Comparison of ENCODE assay signal across 15 cellular contexts in genomic region chr21:41726630-41726969, GRCh38. TPM values are rescaled to one million over a fixed set of nuclear protein-coding genes. Genes with fewer than 3 reads are reported as not detected.
DNase-seq lines count a peak whose midpoint lies in the region; ATAC-seq, FAIRE-seq and TF ChIP-seq lines count a peak whose summit lies in the region.
"Had no signal": no experiment of that assay in that cellular context is flagged by ENCODE, and none has a peak within 500 bp of the region (broad histone marks: within the 10 kb centered on the region; RNA-seq: fewer than 3 reads in every experiment).

No MANE protein-coding gene starts in this region.

- peak overlapping the region; percentile 57 for H3K4me2 ChIP-seq in A549

- H3K36me3 ChIP-seq in Panc1 (ENCODE audit: control insufficient read depth, insufficient read depth, low read length), result no peaks in the 10 kb centered on the region
- H3K36me3 ChIP-seq in esophagus (ENCODE audit: control insufficient read depth in 2 of 2, insufficient read depth in 2 of 2, low read length in 1 of 2), result no peaks in the 10 kb centered on the region
- no peaks in the 10 kb centered on the region for H3K36me3 ChIP-seq in prostate gland

- in situ Hi-C loops in Panc1 (cut with HindIII; ENCODE audit: low pct_unique_long_range_greater_than_20kb, low sequenced_read_pairs) (no loop called here), GM13977 (cut with MboI; ENCODE audit: low pct_unique_long_range_greater_than_20kb, low sequenced_read_pairs, unreplicated experiment) (no loop called here)

- ATAC-seq in A549, result 0 out of 6 replicates have a peak, but pooled peaks of 1 of the 2 experiments have one; percentile 25
- no peak for ATAC-seq in Panc1
- no peak for ATAC-seq in GM19452 (IDR thresholded peaks at IDR 0.05; ENCODE audit: unreplicated experiment)
- ATAC-seq: activated naive CD4-positive, alpha-beta T cell treated with anti-CD3 and anti-CD28 coated beads, Interleukin-2, amount 50 U/mL, for 72 hours had no signal

- TF ChIP-seq EP300 in A549 (IDR thresholded peaks at IDR 0.05), result no peak

- H3K27ac ChIP-seq in A549 (peak overlapping the region; percentile 66 to 89), Panc1 (ENCODE audit: low read length) (peak overlapping the region; percentile 90), esophagus (ENCODE audit: low read depth in 2 of 2, low read length in 1 of 2) (peak overlapping the region; percentile 95 to 99), prostate gland (peak overlapping the region; percentile 37 to 72)

- intact Hi-C loops in Panc1 (cut with micrococcal nuclease; ENCODE audit: unreplicated experiment) (no loop called here), prostate gland (cut with DNase I) (no loop called here)

- no peak for TF ChIP-seq RAD21 in A549 (conservative IDR thresholded peaks at IDR 0.05 in 1 of 2, IDR thresholded peaks at IDR 0.05 in 1 of 2)

- WGBS in A549 (ENCODE audit: missing lambda C conversion rate), result 80% methylated on average over 9 of the region's 9 CpGs
- WGBS in esophagus, 2 donors, result 51 to 65% methylated on average over 9 of the region's 9 CpGs
- WGBS in prostate gland, result 79% methylated on average over 9 of the region's 9 CpGs

- no peak for FAIRE-seq in A549 (lab: Jason Lieb, UNC)
- FAIRE-seq: A204.1 had no signal

- H3K4me1 ChIP-seq in A549, result peaks cover 20% of the 10 kb centered on the region
- H3K4me1 ChIP-seq in Panc1 (ENCODE audit: control insufficient read depth, insufficient read depth, low read length), result peaks cover 31% of the 10 kb centered on the region
- peaks cover 4 to 39% of the 10 kb centered on the region in 2 donors for H3K4me1 ChIP-seq in esophagus (ENCODE audit: control insufficient read depth in 2 of 2, insufficient read depth in 2 of 2, low read length in 1 of 2)
- H3K4me1 ChIP-seq in prostate gland (replicated peaks), result peaks cover 15% of the 10 kb centered on the region

- TF ChIP-seq POLR2A in A549 (IDR thresholded peaks at IDR 0.05; ENCODE audit: low read length), result no peak
- no peak for TF ChIP-seq POLR2A in prostate gland (IDR thresholded peaks at IDR 0.05)

- TF ChIP-seq CTCF in A549 (IDR thresholded peaks at IDR 0.05) (no peak), Panc1 (IDR thresholded peaks at IDR 0.05) (no peak), prostate gland (IDR thresholded peaks at IDR 0.05) (no peak), GM13977 (IDR thresholded peaks at IDR 0.05; ENCODE audit: extremely low read depth, insufficient read depth, missing control alignments) (no peak)

- H3K27me3 ChIP-seq in Panc1 (ENCODE audit: control insufficient read depth, insufficient read depth, low read length) (no peaks in the 10 kb centered on the region), esophagus (ENCODE audit: control insufficient read depth in 1 of 2, insufficient read depth in 2 of 2, low read length in 2 of 2) (no peaks in the 10 kb centered on the region), prostate gland (replicated peaks; ENCODE audit: insufficient read depth) (no peaks in the 10 kb centered on the region)

- POLR2A ChIA-PET in A549 (lab: Yijun Ruan, JAX), result interaction anchor here (1.1 kb wide), 1 partner anchor 48 kb away, joined by 3 read pairs; no protein-coding TSS in a partner anchor
- POLR2A ChIA-PET in Panc1 (lab: Charles Lee), result no interaction called here

- CTCF ChIA-PET in A549 (lab: Yijun Ruan, JAX), result interaction anchor here (2.0 kb wide), 1 partner anchor 38 kb away, joined by 4 read pairs; no protein-coding TSS in a partner anchor
- CTCF ChIA-PET in Panc1 (lab: Charles Lee), result no interaction called here

- DNase-seq in A549 (ENCODE audit: low read depth in 1 of 2, low spot score in 1 of 2), result no peak
- DNase-seq in Panc1 (ENCODE audit: low read depth, low spot score), result no peak
- DNase-seq in prostate gland (ENCODE audit: low spot score), result no peak
- no peak for DNase-seq in central memory CD4-positive, alpha-beta T cell
- no peak for DNase-seq in GM13977 (ENCODE audit: low spot score)
- no peak for DNase-seq in NCI-H446 treated with DMSO at 0.1 percent for 48 hours (lab: John Stamatoyannopoulos, UW)
- DNase-seq: activated CD4-positive, CD25-positive, alpha-beta regulatory T cell; activated CD8-positive, alpha-beta T cell treated with anti-CD3 and anti-CD28 coated beads, Interleukin-2, amount 10 ng/mL, durations not matched to agents 7 days and 5 days; activated T-cell treated with anti-CD3 and anti-CD28 coated beads, Interleukin-2, amount 50 U/mL, for 4 hours; NCI-H2029; stimulated activated CD4-positive, alpha-beta T cell treated with anti-CD3 and anti-CD28 coated beads, Interleukin-4, amount 100 ng/mL, for 1 hour had no signal

- H3K9me3 ChIP-seq in A549 (no peaks in the 10 kb centered on the region), Panc1 (ENCODE audit: control insufficient read depth, insufficient read depth, low read depth, low read length) (no peaks in the 10 kb centered on the region), esophagus (ENCODE audit: control insufficient read depth in 2 of 2, insufficient read depth in 1 of 2, low read depth in 1 of 2, low read length in 1 of 2) (no peaks in the 10 kb centered on the region), prostate gland (no peaks in the 10 kb centered on the region)

- no TSS peak for BruUV-seq in Panc1 (replicated peaks; lab: Mats Ljungman, UMichigan)

- no peak overlapping the region for H3K4me3 ChIP-seq in A549
- H3K4me3 ChIP-seq in Panc1 (ENCODE audit: low read depth in 2 of 2, low read length in 2 of 2), result no peak overlapping the region
- peak overlapping the region in 1 of 2 donors; percentile 4 for H3K4me3 ChIP-seq in esophagus (ENCODE audit: low read depth in 1 of 2, low read length in 2 of 2)
- H3K4me3 ChIP-seq in prostate gland, result no peak overlapping the region

TF ChIP-seq in A549, 52 proteins besides CTCF, POLR2A, EP300 and RAD21 (continues in another document):
- TF ChIP-seq RNF2 (IDR thresholded peaks at IDR 0.05; ENCODE audit: borderline replicate concordance, low read depth) (no peak), HEYL (CRISPR knock-in tag; IDR thresholded peaks at IDR 0.05) (no peak), HOXB5 (CRISPR knock-in tag; IDR thresholded peaks at IDR 0.05) (no peak), CBX8 (IDR thresholded peaks at IDR 0.05) (no peak), MYC (IDR thresholded peaks at IDR 0.05; ENCODE audit: borderline replicate concordance, low read length) (no peak), FOSL2 (IDR thresholded peaks at IDR 0.05) (no peak), FOSL2 (CRISPR knock-in tag; IDR thresholded peaks at IDR 0.05) (no peak), ATOH8 (CRISPR knock-in tag; IDR thresholded peaks at IDR 0.05; ENCODE audit: low read depth) (no peak), E2F6 (IDR thresholded peaks at IDR 0.05; ENCODE audit: borderline replicate concordance, low read depth) (no peak), RFX5 (IDR thresholded peaks at IDR 0.05) (no peak), BCL3 (IDR thresholded peaks at IDR 0.05) (no peak), RCOR1 (IDR thresholded peaks at IDR 0.05; ENCODE audit: low read depth, low read length) (no peak), NFE2L2 (conservative IDR thresholded peaks at IDR 0.05; ENCODE audit: low read length) (no peak), CHD4 (IDR thresholded peaks at IDR 0.05; ENCODE audit: borderline replicate concordance) (no peak), CEBPB (IDR thresholded peaks at IDR 0.05) (no peak), TFCP2L1 (CRISPR knock-in tag; IDR thresholded peaks at IDR 0.05) (no peak), BHLHE40 (IDR thresholded peaks at IDR 0.05; ENCODE audit: low read depth, low read length) (no peak)

RNA-seq across cellular contexts. Expression of gene RIPK4, which starts 40.3 kb away (rescaled TPM):
- 3.0 and 3.3 TPM in 2 replicates for polyA plus RNA-seq in A549 (2011; rRNA removed)
- polyA plus RNA-seq in A549 (2012; cell fraction: cytosol; rRNA removed), result 5.8 and 8.1 TPM in 2 replicates
- 29.3 and 29.7 TPM in 2 replicates for polyA plus RNA-seq in A549 (2012; cell fraction: nucleus; rRNA removed)
- 5.1 to 6.4 TPM (median 5.7 TPM) in 3 replicates for polyA plus RNA-seq in A549 (2017; fragmentation: RNase III; extraction: RNeasy Plus Mini Kit Qiagen cat#74134 plus additional on column Dnase treatment)
- 5.0 and 8.3 TPM in 2 replicates for polyA minus RNA-seq in A549 (2011; rRNA and poly(A)+ RNA removed)
- 67.4 TPM for total RNA-seq in Panc1 (2021; ENCODE audit: unreplicated experiment)
- polyA plus RNA-seq in Panc1 (2012; ENCODE audit: insufficient read length), result 76.4 TPM
- polyA plus RNA-seq in esophagus, result 10 to 100 TPM; 51.7 to 72.4 TPM
- 10 to 100 TPM; 26.9 to 52.6 TPM for total RNA-seq in prostate gland
- total RNA-seq: activated CD8-positive, alpha-beta T cell treated with anti-CD3 and anti-CD28 coated beads, Interleukin-2, amount 10 ng/mL, durations not matched to agents 7 days and 5 days had no signal
